Comparison of ENCODE assay signal across 1 cellular context in genomic region chr16:68344252-68344651, GRCh38.
TF ChIP-seq lines count a peak whose summit lies in the region.

No MANE protein-coding gene starts in this region.

TF ChIP-seq in K562, 482 proteins besides CTCF, POLR2A, EP300 and RAD21 (continued from another document):
- TF ChIP-seq ZBTB11 (CRISPR knock-in tag; IDR thresholded peaks at IDR 0.05) (no peak), ZBTB8A (IDR thresholded peaks at IDR 0.05; ENCODE audit: partially characterized antibody) (no peak), ZNF398 (CRISPR knock-in tag; IDR thresholded peaks at IDR 0.05) (no peak), ARID3B (CRISPR knock-in tag; IDR thresholded peaks at IDR 0.05; ENCODE audit: borderline replicate concordance) (no peak), GABPB1 (CRISPR knock-in tag; IDR thresholded peaks at IDR 0.05) (no peak), ZNF436 (CRISPR knock-in tag; IDR thresholded peaks at IDR 0.05) (no peak), SMAD1 (IDR thresholded peaks at IDR 0.05; ENCODE audit: low read depth, low read length, partially characterized antibody) (no peak), THAP12 (CRISPR knock-in tag; IDR thresholded peaks at IDR 0.05) (no peak), TSC22D4 (tag; IDR thresholded peaks at IDR 0.05) (no peak), TEAD2 (tag; IDR thresholded peaks at IDR 0.05) (no peak), HMG20B (CRISPR knock-in tag; IDR thresholded peaks at IDR 0.05) (no peak), TBP (optimal IDR thresholded peaks at IDR 0.05; ENCODE audit: low read depth, low read length) (no peak), LEF1 (IDR thresholded peaks at IDR 0.05) (0 out of 2 replicates have a peak, but pooled peaks have one; percentile 24)
